Comparison of ENCODE assay signal across 1 cellular context in genomic region chr12:121036810-121037326, GRCh38.
TF ChIP-seq lines count a peak whose summit lies in the region.

No MANE protein-coding gene starts in this region.

TF ChIP-seq in K562, 482 proteins besides CTCF, POLR2A, EP300 and RAD21:
- TF ChIP-seq NCOA1 (IDR thresholded peaks at IDR 0.05; ENCODE audit: low read depth) (no peak), RBM25 (IDR thresholded peaks at IDR 0.05; ENCODE audit: low read depth, low read length, severe bottlenecking) (peak; percentile 67)
